Comparison of ENCODE assay signal across 7 cellular contexts in the genomic region with DNA sequence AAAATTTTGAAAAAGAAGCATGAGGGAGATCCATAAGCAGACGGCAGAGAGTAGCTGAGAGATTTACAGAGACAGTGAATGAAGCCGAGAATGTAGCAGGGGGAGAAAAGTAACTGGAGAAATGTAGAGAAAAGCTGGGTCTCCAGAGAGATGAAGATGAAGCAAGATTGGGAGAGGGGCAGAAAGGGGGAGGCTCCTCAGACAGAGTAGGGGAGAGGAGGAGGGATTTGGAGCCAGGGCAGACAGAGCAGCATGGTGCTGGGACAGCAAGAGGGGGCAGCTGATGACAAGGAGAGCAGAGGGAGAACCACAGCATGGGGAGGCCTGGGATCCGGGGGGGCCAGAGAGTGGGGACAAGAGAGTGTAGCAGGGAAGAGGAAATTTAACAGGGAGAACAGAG. TPM values are rescaled to one million over a fixed set of nuclear protein-coding genes. Genes with fewer than 3 reads are reported as not detected.
A peak's percentile ranks its signal among the peaks of the same experiment; 100 is the strongest.
DNase-seq lines count a peak whose midpoint lies in the region; ATAC-seq, FAIRE-seq and TF ChIP-seq lines count a peak whose summit lies in the region.

No MANE protein-coding gene starts in this region.

- peaks cover 11% of the 10 kb centered on the region for H3K27me3 Mint-ChIP-seq in WTC11 (ENCODE audit: low read depth)

- H3K27ac ChIP-seq in HL-60 (replicated peaks) (peak overlapping the region; percentile 96), iPS DF 6.9 (ENCODE audit: low read length) (no peak overlapping the region), skin epidermis (peak overlapping the region in 14 of 21 experiments; percentile 66 to 96 (median 84))

- H3K9me3 ChIP-seq in iPS DF 6.9 (ENCODE audit: control insufficient read depth, insufficient read depth, low read length), result peaks cover 2% of the 10 kb centered on the region

- H3K9me3 Mint-ChIP-seq in WTC11, result peaks cover 20% of the 10 kb centered on the region

- H3K4me3 ChIP-seq in HL-60 (replicated peaks; ENCODE audit: insufficient read depth, low read length) (peak overlapping the region; percentile 51), iPS DF 6.9 (ENCODE audit: low read length) (peak overlapping the region; percentile 82; the same call in 1 of the 2 replicates), skin epidermis (peak overlapping the region; percentile 58 to 74 (median 64))

- no peak for FAIRE-seq in D721Med (lab: Jason Lieb, UNC)

- POLR2A ChIA-PET in WTC11 (lab: Charles Lee), result no interaction called here

- peaks cover 16% of the 10 kb centered on the region for H3K36me3 Mint-ChIP-seq in WTC11

- H3K27ac Mint-ChIP-seq in WTC11, result peak overlapping the region; percentile 54

- DNase-seq in HL-60 (ENCODE audit: low read depth in 1 of 2, low spot score in 1 of 2) (peak in 1 of 2 experiments; percentile 26), WTC11 (ENCODE audit: low spot score) (no peak), iPS DF 6.9 (ENCODE audit: low read depth, low spot score) (no peak), A172 (ENCODE audit: low spot score) (no peak), D721Med (ENCODE audit: insufficient read length, low spot score) (no peak)

- peak overlapping the region; percentile 92 for H3K4me3 Mint-ChIP-seq in WTC11

- no peaks in the 10 kb centered on the region for H3K27me3 ChIP-seq in HL-60 (ENCODE audit: insufficient read depth, poor library complexity, severe bottlenecking)
- no peaks in the 10 kb centered on the region for H3K27me3 ChIP-seq in iPS DF 6.9 (ENCODE audit: control insufficient read depth, insufficient read depth, low read length)

- TF ChIP-seq CTCF in HL-60 (IDR thresholded peaks at IDR 0.05; ENCODE audit: insufficient read depth, low read length) (no peak), WTC11 (IDR thresholded peaks at IDR 0.05) (no peak), D721Med (IDR thresholded peaks at IDR 0.05; ENCODE audit: insufficient read depth, missing control alignments) (no peak)

- H3K36me3 ChIP-seq in iPS DF 6.9 (ENCODE audit: control insufficient read depth, insufficient read depth, low read length), result no peaks in the 10 kb centered on the region; the same call in 1 of the 2 replicates

- no peaks in the 10 kb centered on the region for H3K4me1 ChIP-seq in iPS DF 6.9 (ENCODE audit: control insufficient read depth, insufficient read depth, low read length)

- peaks cover 9% of the 10 kb centered on the region for H3K4me1 Mint-ChIP-seq in WTC11

- CTCF ChIA-PET in WTC11 (lab: Charles Lee), result interaction anchor here (0.5 to 1.0 kb wide), 2 partner anchors 14 to 151 kb away, joined by 3 to 6 read pairs; no protein-coding TSS in a partner anchor

- ATAC-seq in WTC11, result peak; percentile 41
- no peak for ATAC-seq in GM19035 (IDR thresholded peaks at IDR 0.05; ENCODE audit: unreplicated experiment)

- WGBS in iPS DF 6.9 (ENCODE audit: insufficient coverage, insufficient read length), result no CpG with 5 or more reads among the region's 3 CpGs

TF ChIP-seq in WTC11, 78 proteins besides CTCF, POLR2A, EP300 and RAD21:
- no peak for TF ChIP-seq ATF1 (CRISPR knock-in tag; IDR thresholded peaks at IDR 0.05)

RNA-seq across cellular contexts. Expression of a gene that starts 0.9 kb away (rescaled TPM):
- total RNA-seq in WTC11 (2021), result 4.4 to 8.5 TPM (median 6.6 TPM) in 3 replicates
- total RNA-seq in A172 (2014; rRNA removed; shearing (Covaris generic)), result 1.3 and 1.4 TPM in 2 replicates

RNA-seq across cellular contexts. Expression of a gene that starts 32.7 kb away (rescaled TPM):
- 29.0 to 34.0 TPM (median 29.1 TPM) in 3 replicates for total RNA-seq in WTC11 (2021)
- total RNA-seq in A172 (2014; rRNA removed; shearing (Covaris generic)), result 0.12 and 0.22 TPM in 2 replicates

RNA-seq across cellular contexts. Expression of a gene that starts 40.0 kb away (rescaled TPM):
- 26.4 to 36.0 TPM (median 31.3 TPM) in 3 replicates for total RNA-seq in WTC11 (2021)
- total RNA-seq in A172 (2014; rRNA removed; shearing (Covaris generic)), result 11.3 and 12.6 TPM in 2 replicates

Comparison
In these comparisons a context has a peak if more than half of its experiments do, and no peak if none do; other contexts are left out.
1. RNA of a gene that starts 32.7 kb away (total RNA-seq): 29.0 to 34.0 TPM in WTC11; 0.12 to 0.22 TPM in A172; every median in the first group is over 10 times any median in the second.
2. Peak in every context shown above with its lines, with median percentiles within 50 percentile points of each other: H3K4me3 ChIP-seq.